11 cellular contexts compared by ENCODE assay signal in genomic region chr2:236776695-236777251, GRCh38.
A peak's percentile ranks its signal among the peaks of the same experiment; 100 is the strongest.
DNase-seq lines count a peak whose midpoint lies in the region; ATAC-seq, FAIRE-seq and TF ChIP-seq lines count a peak whose summit lies in the region.
"Had no signal": no experiment of that assay in that cellular context is flagged by ENCODE, and none has a peak within 500 bp of the region (broad histone marks: within the 10 kb centered on the region; RNA-seq: fewer than 3 reads in every experiment).

No MANE protein-coding gene starts in this region.

- H3K56ac ChIP-seq in IMR-90 (ENCODE audit: extremely low read depth, insufficient read depth, low read length) (no peak overlapping the region), mesendoderm (ENCODE audit: low read length) (no peak overlapping the region)

- H2BK15ac ChIP-seq in IMR-90 (ENCODE audit: low read depth, low read length) = no peak overlapping the region
- no peak overlapping the region for H2BK15ac ChIP-seq in mesendoderm (replicated peaks; ENCODE audit: low read depth)

- DNase-seq in AG10803 (ENCODE audit: low read depth) (peak; percentile 87), IMR-90 (peak; percentile 35), astrocyte (ENCODE audit: low read depth) (peak; percentile 94), kidney tubule cell (ENCODE audit: low spot score) (peak; percentile 90), mesendoderm (no peak), lower lobe of right lung (no peak), medulla oblongata (ENCODE audit: extremely low spot score) (no peak), hippocampal formation (lab: John Stamatoyannopoulos, UW) (no peak)
- DNase-seq: activated CD8-positive, alpha-beta memory T cell treated with anti-CD3 and anti-CD28 coated beads, Interleukin-2, amount 50 U/mL, for 4 hours; posterior cingulate gyrus; T-helper 2 cell had no signal

- H3K27me3 ChIP-seq in IMR-90 (ENCODE audit: control insufficient read depth, insufficient read depth, low read length) (peaks cover 8% of the 10 kb centered on the region; the same call in 1 of the 2 replicates), astrocyte (ENCODE audit: insufficient read depth, low read length) (no peaks in the 10 kb centered on the region), mesendoderm (ENCODE audit: insufficient read depth, low read length, poor library complexity) (no peaks in the 10 kb centered on the region), lower lobe of right lung (ENCODE audit: low read depth) (no peaks in the 10 kb centered on the region)

- H3K4me1 ChIP-seq in IMR-90 (ENCODE audit: control insufficient read depth, insufficient read depth, low read length) = no peaks in the 10 kb centered on the region
- peaks cover 22% of the 10 kb centered on the region for H3K4me1 ChIP-seq in astrocyte (ENCODE audit: insufficient read depth, low read length)
- H3K4me1 ChIP-seq in mesendoderm (ENCODE audit: control insufficient read depth, low read depth, low read length) = no peaks in the 10 kb centered on the region
- H3K4me1 ChIP-seq in lower lobe of right lung = no peaks in the 10 kb centered on the region

- peaks cover 43% of the 10 kb centered on the region for H3K4me1 Mint-ChIP-seq in astrocyte (ENCODE audit: low read depth, unreplicated experiment)

- POLR2A ChIA-PET in IMR-90 (lab: Charles Lee; ENCODE audit: unreplicated experiment) = no interaction called here

- dilution Hi-C loops in IMR-90 (cut with HindIII; ENCODE audit: low sequenced_read_pairs, unreplicated experiment) = no loop called here

- no TSS peak for BruUV-seq in IMR-90 (replicated peaks; lab: Mats Ljungman, UMichigan)

- no peak overlapping the region for H3K27ac ChIP-seq in IMR-90 (ENCODE audit: insufficient read depth, low read length)
- peak overlapping the region; percentile 92 for H3K27ac ChIP-seq in astrocyte (ENCODE audit: low read depth, low read length)
- no peak overlapping the region for H3K27ac ChIP-seq in mesendoderm (ENCODE audit: low read depth, low read length)
- H3K27ac ChIP-seq in lower lobe of right lung = no peak overlapping the region

- no peaks in the 10 kb centered on the region for H4K20me1 ChIP-seq in IMR-90 (ENCODE audit: insufficient read depth, low read length)
- no peaks in the 10 kb centered on the region for H4K20me1 ChIP-seq in astrocyte (ENCODE audit: insufficient read depth, low read length)

- FAIRE-seq in astrocyte (lab: Jason Lieb, UNC) = no peak

- H4K91ac ChIP-seq in IMR-90 (ENCODE audit: insufficient read depth, low read depth, low read length) = no peak overlapping the region

- H2BK20ac ChIP-seq in IMR-90 (ENCODE audit: low read depth, low read length) = no peak overlapping the region

- no peak for TF ChIP-seq POLR2A in IMR-90 (IDR thresholded peaks at IDR 0.05; ENCODE audit: low read depth, low read length)

- no peaks in the 10 kb centered on the region for H3K27me3 Mint-ChIP-seq in astrocyte (ENCODE audit: low read depth, unreplicated experiment)

- peaks cover 5% of the 10 kb centered on the region for H3K9me3 Mint-ChIP-seq in astrocyte (ENCODE audit: unreplicated experiment)

- in situ Hi-C loops in IMR-90 (cut with MboI; ENCODE audit: low sequenced_read_pairs) = no loop called here

- H2AK5ac ChIP-seq in IMR-90 (ENCODE audit: low read depth, low read length) (no peak overlapping the region), mesendoderm (ENCODE audit: low read length) (no peak overlapping the region)

- no peak overlapping the region for H3K4me2 ChIP-seq in IMR-90 (ENCODE audit: low read depth, low read length)
- H3K4me2 ChIP-seq in astrocyte (ENCODE audit: low read length) = peak overlapping the region; percentile 52
- no peak overlapping the region for H3K4me2 ChIP-seq in mesendoderm (ENCODE audit: low read length)

- TF ChIP-seq RAD21 in IMR-90 (IDR thresholded peaks at IDR 0.05; ENCODE audit: low read length) = no peak

- H3K23ac ChIP-seq in IMR-90 (ENCODE audit: low read depth, low read length) (no peak overlapping the region), mesendoderm (ENCODE audit: low read length) (no peak overlapping the region)

- H3K18ac ChIP-seq in IMR-90 (ENCODE audit: low read depth, low read length) (no peak overlapping the region), mesendoderm (ENCODE audit: low read length) (no peak overlapping the region)

- peak overlapping the region; percentile 90 for H3K27ac Mint-ChIP-seq in astrocyte (ENCODE audit: unreplicated experiment)

- no peaks in the 10 kb centered on the region for H3K9me1 ChIP-seq in IMR-90 (ENCODE audit: insufficient read depth, low read length)

- intact Hi-C loops in IMR-90 (cut with micrococcal nuclease) = no loop called here
- intact Hi-C loops in lower lobe of right lung (cut with DNase I) = no loop called here

- H3K14ac ChIP-seq in IMR-90 (replicated peaks; ENCODE audit: low read depth, low read length) = no peak overlapping the region

- H3K4ac ChIP-seq in IMR-90 (ENCODE audit: low read depth, low read length) (no peak overlapping the region), mesendoderm (ENCODE audit: low read depth, low read length) (no peak overlapping the region)

- no peak overlapping the region for H3K9ac ChIP-seq in IMR-90 (ENCODE audit: low read depth, low read length)
- peak overlapping the region; percentile 71 for H3K9ac ChIP-seq in astrocyte (ENCODE audit: low read length)
- H3K9ac ChIP-seq in mesendoderm (ENCODE audit: low read length) = no peak overlapping the region

- H3K36me3 ChIP-seq in IMR-90 (ENCODE audit: control insufficient read depth, insufficient read depth, low read length) (no peaks in the 10 kb centered on the region), astrocyte (ENCODE audit: insufficient read depth, low read length) (no peaks in the 10 kb centered on the region), mesendoderm (ENCODE audit: control insufficient read depth, insufficient read depth, low read length) (no peaks in the 10 kb centered on the region), lower lobe of right lung (no peaks in the 10 kb centered on the region)

- no peak overlapping the region for H2BK120ac ChIP-seq in IMR-90 (ENCODE audit: low read depth, low read length)
- no peak overlapping the region for H2BK120ac ChIP-seq in mesendoderm (ENCODE audit: low read depth, low read length)

- no peaks in the 10 kb centered on the region for H3K9me3 ChIP-seq in IMR-90 (ENCODE audit: control insufficient read depth, insufficient read depth, low read length)
- no peaks in the 10 kb centered on the region for H3K9me3 ChIP-seq in astrocyte (ENCODE audit: insufficient read depth, low read depth, low read length)
- no peaks in the 10 kb centered on the region for H3K9me3 ChIP-seq in lower lobe of right lung

- WGBS in IMR-90 (ENCODE audit: extremely low coverage in 2 of 2, insufficient read length in 1 of 2), 2 experiments = 71% methylated on average over 1 of the region's 8 CpGs; no CpG with 5 or more reads in 1 of the 2 experiments
- WGBS in mesendoderm (ENCODE audit: extremely low coverage, insufficient coverage, low lambda C conversion rate) = no CpG with 5 or more reads among the region's 8 CpGs

- H4K8ac ChIP-seq in IMR-90 (ENCODE audit: low read depth in 2 of 2, low read length in 2 of 2) (no peak overlapping the region), mesendoderm (ENCODE audit: low read depth, low read length) (no peak overlapping the region)

- CTCF ChIA-PET in IMR-90 (lab: Yijun Ruan, JAX) = no interaction called here

- H4K5ac ChIP-seq in IMR-90 (ENCODE audit: low read depth, low read length) (no peak overlapping the region), mesendoderm (ENCODE audit: low read length) (no peak overlapping the region)

- no peak overlapping the region for H3K4me3 ChIP-seq in AG10803 (ENCODE audit: low read length)
- H3K4me3 ChIP-seq in IMR-90 (ENCODE audit: insufficient read depth, low read depth, low read length) = no peak overlapping the region
- H3K4me3 ChIP-seq in astrocyte (ENCODE audit: insufficient read depth, low read depth, low read length) = no peak overlapping the region
- no peak overlapping the region for H3K4me3 ChIP-seq in mesendoderm (ENCODE audit: low read length)
- no peak overlapping the region for H3K4me3 ChIP-seq in lower lobe of right lung

- no peak overlapping the region for H2AK9ac ChIP-seq in IMR-90 (replicated peaks; ENCODE audit: low read depth, low read length, poor library complexity)

- H2BK5ac ChIP-seq in IMR-90 (ENCODE audit: low read depth, low read length, poor library complexity, severe bottlenecking) (no peak overlapping the region), mesendoderm (ENCODE audit: low read length) (no peak overlapping the region)

- H3K79me1 ChIP-seq in IMR-90 (ENCODE audit: low read depth in 1 of 2, low read length in 2 of 2) (no peaks in the 10 kb centered on the region), mesendoderm (ENCODE audit: low read length) (no peaks in the 10 kb centered on the region)

- ATAC-seq in IMR-90 (ENCODE audit: low read depth) (no peak), lower lobe of right lung (no peak)

- H3K4me3 Mint-ChIP-seq in astrocyte (ENCODE audit: unreplicated experiment) = no peak overlapping the region

- H2AFZ ChIP-seq in IMR-90 (replicated peaks; ENCODE audit: low read length, poor library complexity) (no peak overlapping the region), astrocyte (ENCODE audit: low read depth, low read length) (no peak overlapping the region)

- H3K79me2 ChIP-seq in astrocyte (ENCODE audit: insufficient read depth, low read length) (no peaks in the 10 kb centered on the region), mesendoderm (ENCODE audit: control insufficient read depth, insufficient read depth, low read length) (no peaks in the 10 kb centered on the region)

- TF ChIP-seq CTCF in AG10803 (conservative IDR thresholded peaks at IDR 0.05; ENCODE audit: low read length) (no peak), IMR-90 (conservative IDR thresholded peaks at IDR 0.05; ENCODE audit: low read depth, low read length) (no peak), astrocyte (IDR thresholded peaks at IDR 0.05; ENCODE audit: insufficient read depth, low read depth, low read length) (no peak), lower lobe of right lung (IDR thresholded peaks at IDR 0.05) (no peak)

- peaks cover 5% of the 10 kb centered on the region for H3K36me3 Mint-ChIP-seq in astrocyte (ENCODE audit: low read depth, unreplicated experiment)

TF ChIP-seq in IMR-90, 13 proteins besides CTCF, POLR2A, EP300 and RAD21:
- no peak for TF ChIP-seq BHLHE40 (IDR thresholded peaks at IDR 0.05; ENCODE audit: low read depth, low read length)

Comparison
In these comparisons a context has a peak if more than half of its experiments do, and no peak if none do; other contexts are left out.
1. DNase-seq: peak in AG10803 (single experiment), IMR-90 (single experiment), astrocyte (single experiment) and kidney tubule cell (single experiment); none in mesendoderm (single experiment), lower lobe of right lung (single experiment), medulla oblongata (single experiment) and hippocampal formation (0 of 2).